Comparison of ENCODE assay signal across 9 cellular contexts in the genomic region with DNA sequence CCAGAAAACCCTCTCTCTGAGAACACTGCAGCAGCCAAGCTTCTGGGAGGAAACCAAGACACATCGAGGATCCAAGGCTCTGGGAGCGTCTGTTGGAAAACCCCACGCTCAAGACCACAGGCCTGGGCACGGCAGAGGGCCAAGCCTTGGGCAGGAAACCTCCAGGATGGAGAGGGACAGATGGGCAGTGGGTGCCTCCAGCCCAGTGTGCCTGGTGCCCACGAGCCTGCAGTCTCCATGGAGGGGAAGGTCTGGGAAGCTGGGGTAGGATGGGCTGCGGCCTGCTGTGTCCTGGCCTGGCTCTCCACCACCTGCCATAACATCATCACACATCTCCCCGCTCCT.
A peak's percentile ranks its signal among the peaks of the same experiment; 100 is the strongest.
DNase-seq lines count a peak whose midpoint lies in the region; ATAC-seq, FAIRE-seq and TF ChIP-seq lines count a peak whose summit lies in the region.
"Had no signal": no experiment of that assay in that cellular context is flagged by ENCODE, and none has a peak within 500 bp of the region (broad histone marks: within the 10 kb centered on the region; RNA-seq: fewer than 3 reads in every experiment).

No MANE protein-coding gene starts in this region.

- FAIRE-seq in endothelial cell of umbilical vein (lab: Jason Lieb, UNC): no peak
- FAIRE-seq: colon had no signal

- H3K9ac ChIP-seq in DND-41 (ENCODE audit: low read depth, low read length) (peak overlapping the region; percentile 72), endothelial cell of umbilical vein (replicated peaks; ENCODE audit: extremely low read depth, insufficient read depth, low read length) (no peak overlapping the region)

- H3K4me2 ChIP-seq in DND-41 (ENCODE audit: insufficient read depth, low read length) (peak overlapping the region; percentile 68), endothelial cell of umbilical vein (ENCODE audit: insufficient read depth, low read length) (no peak overlapping the region)

- ATAC-seq in DND-41 (ENCODE audit: insufficient read depth, low read depth) (peak; percentile 7), psoas muscle (no peak)

- H3K27ac ChIP-seq in DND-41 (ENCODE audit: low read length): peak overlapping the region; percentile 99
- H3K27ac ChIP-seq in RWPE1: peak overlapping the region; percentile 98
- peak overlapping the region; percentile 16 for H3K27ac ChIP-seq in endothelial cell of umbilical vein (ENCODE audit: insufficient read depth, low read depth, low read length)
- H3K27ac ChIP-seq in psoas muscle: peak overlapping the region; percentile 84

- H3K36me3 ChIP-seq in DND-41 (ENCODE audit: insufficient read depth, low read length) (peaks cover 63% of the 10 kb centered on the region), endothelial cell of umbilical vein (ENCODE audit: control insufficient read depth in 2 of 2, extremely low read depth in 1 of 2, insufficient read depth in 2 of 2, low read length in 2 of 2) (no peaks in the 10 kb centered on the region), psoas muscle (ENCODE audit: insufficient read depth in 1 of 2, low read depth in 1 of 2) (no peaks in the 10 kb centered on the region)

- dilution Hi-C loops in endothelial cell of umbilical vein (cut with MboI; ENCODE audit: extremely low pct_ligation_motif_present, low sequenced_read_pairs): no loop called here

- CTCF ChIA-PET in RWPE1 (lab: Yijun Ruan, JAX): interaction anchor here (0.6 to 2.3 kb wide), 8 partner anchors 16 to 996 kb away, joined by 3 to 6 read pairs (median 4); no protein-coding TSS in a partner anchor
- CTCF ChIA-PET in endothelial cell of umbilical vein (lab: Charles Lee): interaction anchor here (1.0 to 4.4 kb wide), 10 partner anchors 9 to 97 kb away, joined by 3 to 50 read pairs (median 5); no protein-coding TSS in a partner anchor

- H3K9me3 ChIP-seq in DND-41 (ENCODE audit: insufficient read depth, low read length, severe bottlenecking) (no peaks in the 10 kb centered on the region), endothelial cell of umbilical vein (replicated peaks; ENCODE audit: control insufficient read depth, insufficient read depth, low read length) (no peaks in the 10 kb centered on the region), psoas muscle (no peaks in the 10 kb centered on the region)

- TF ChIP-seq CTCF in DND-41 (IDR thresholded peaks at IDR 0.05; ENCODE audit: borderline replicate concordance, extremely low read depth, low read length, poor library complexity, severe bottlenecking): no peak
- TF ChIP-seq CTCF in RWPE1 (conservative IDR thresholded peaks at IDR 0.05; ENCODE audit: low read depth): no peak
- no peak for TF ChIP-seq CTCF in endothelial cell of umbilical vein (IDR thresholded peaks at IDR 0.05; ENCODE audit: extremely low read depth in 1 of 2, insufficient read depth in 1 of 2, low read depth in 1 of 2, low read length in 2 of 2)
- no peak for TF ChIP-seq CTCF in psoas muscle (IDR thresholded peaks at IDR 0.05)

- H3K27me3 ChIP-seq in DND-41 (ENCODE audit: insufficient read depth, low read length, poor library complexity): no peaks in the 10 kb centered on the region
- H3K27me3 ChIP-seq in endothelial cell of umbilical vein (ENCODE audit: control insufficient read depth in 2 of 2, insufficient read depth in 2 of 2, low read length in 2 of 2): no peaks in the 10 kb centered on the region
- no peaks in the 10 kb centered on the region for H3K27me3 ChIP-seq in psoas muscle (ENCODE audit: insufficient read depth in 3 of 3, low read length in 2 of 3)

- peaks cover 99% of the 10 kb centered on the region for H3K4me1 ChIP-seq in DND-41 (ENCODE audit: insufficient read depth, low read length)
- H3K4me1 ChIP-seq in endothelial cell of umbilical vein (ENCODE audit: control insufficient read depth, extremely low read depth, insufficient read depth, low read length): peaks cover 35% of the 10 kb centered on the region
- H3K4me1 ChIP-seq in psoas muscle: peaks cover 85% of the 10 kb centered on the region

- POLR2A ChIA-PET in RWPE1 (lab: Yijun Ruan, JAX; ENCODE audit: low non-redundant PET): no interaction called here
- POLR2A ChIA-PET in endothelial cell of umbilical vein (lab: Charles Lee): interaction anchor here (1.6 kb wide), 1 partner anchor 65 kb away, joined by 3 read pairs; no protein-coding TSS in a partner anchor

- no TSS peak for BruUV-seq in endothelial cell of umbilical vein (replicated peaks; lab: Mats Ljungman, UMichigan)

- intact Hi-C loops in endothelial cell of umbilical vein (cut with micrococcal nuclease): loop anchor here (5.0 to 10.0 kb wide), 2 partner anchors 36 to 157 kb away; a partner anchor contains a TSS
- intact Hi-C loops in psoas muscle (cut with DNase I): loop anchor here in 1 of 2 donors (5.0 kb wide), 1 partner anchor 89 kb away; no protein-coding TSS in a partner anchor

- no peak for TF ChIP-seq POLR2A in endothelial cell of umbilical vein (IDR thresholded peaks at IDR 0.05; ENCODE audit: low read depth, low read length)

- H3K79me2 ChIP-seq in DND-41 (ENCODE audit: insufficient read depth, low read length) (peaks cover 95% of the 10 kb centered on the region), endothelial cell of umbilical vein (ENCODE audit: control insufficient read depth, insufficient read depth, low read length) (peaks cover 5% of the 10 kb centered on the region)

- no peaks in the 10 kb centered on the region for H3K9me1 ChIP-seq in endothelial cell of umbilical vein (replicated peaks; ENCODE audit: control insufficient read depth, extremely low read depth, insufficient read depth, low read length)

- WGBS in psoas muscle, 3 donors: 31 to 45% (median 38%) methylated on average over 6 to 7 of the region's 7 CpGs

- H3K4me3 ChIP-seq in DND-41 (ENCODE audit: low read depth in 1 of 2, low read length in 2 of 2) (peak overlapping the region in 1 of 2 experiments; percentile 53; a peak in 2 of 4 replicates), endothelial cell of umbilical vein (replicated peaks in 1 of 3; ENCODE audit: insufficient read depth in 1 of 3, low read depth in 1 of 3, low read length in 3 of 3) (no peak overlapping the region), psoas muscle (no peak overlapping the region)

- peaks cover 4% of the 10 kb centered on the region; the same call in 1 of the 2 replicates for H4K20me1 ChIP-seq in DND-41 (ENCODE audit: insufficient read depth, low read length)
- H4K20me1 ChIP-seq in endothelial cell of umbilical vein (replicated peaks; ENCODE audit: control insufficient read depth, extremely low read depth, insufficient read depth, low read length): no peaks in the 10 kb centered on the region

- H2AFZ ChIP-seq in DND-41 (ENCODE audit: low read depth, low read length) (peak overlapping the region; percentile 27; the same call in 1 of the 2 replicates), endothelial cell of umbilical vein (ENCODE audit: low read depth, low read length) (no peak overlapping the region)

- no peak for DNase-seq in DND-41
- DNase-seq in RWPE1 (ENCODE audit: low spot score): no peak
- DNase-seq in endothelial cell of umbilical vein (ENCODE audit: low read depth, low spot score): no peak
- DNase-seq in psoas muscle: no peak
- no peak for DNase-seq in AG20443 (ENCODE audit: low spot score)
- DNase-seq in HUDEP-2 (lab: John Stamatoyannopoulos, UW; ENCODE audit: unreplicated experiment in 76 of 76): no peak
- no peak for DNase-seq in cerebellar nuclear complex (lab: John Stamatoyannopoulos, UW)
- no peak for DNase-seq in cerebellar cortex (ENCODE audit: low spot score)

TF ChIP-seq in endothelial cell of umbilical vein, 7 proteins besides CTCF, POLR2A, EP300 and RAD21:
- TF ChIP-seq, protein P1, sequence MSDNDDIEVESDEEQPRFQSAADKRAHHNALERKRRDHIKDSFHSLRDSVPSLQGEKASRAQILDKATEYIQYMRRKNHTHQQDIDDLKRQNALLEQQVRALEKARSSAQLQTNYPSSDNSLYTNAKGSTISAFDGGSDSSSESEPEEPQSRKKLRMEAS (IDR thresholded peaks at IDR 0.05; ENCODE audit: insufficient read depth, insufficient read length): no peak
- TF ChIP-seq EZH2 (IDR thresholded peaks at IDR 0.05; ENCODE audit: borderline replicate concordance, low read depth, low read length, severe bottlenecking): no peak
- TF ChIP-seq POLR2AphosphoS5 (IDR thresholded peaks at IDR 0.05; ENCODE audit: insufficient read depth, low read depth, low read length): no peak
- no peak for TF ChIP-seq GATA2 (IDR thresholded peaks at IDR 0.05; ENCODE audit: insufficient read depth, insufficient read length, low read depth, low read length)
- no peak for TF ChIP-seq FOS (IDR thresholded peaks at IDR 0.05; ENCODE audit: borderline replicate concordance, insufficient read depth, low read length)
- TF ChIP-seq MYC (IDR thresholded peaks at IDR 0.05; ENCODE audit: low read depth, low read length): no peak
- no peak for TF ChIP-seq JUN (IDR thresholded peaks at IDR 0.05; ENCODE audit: borderline replicate concordance, insufficient read depth, insufficient read length, low read depth)

Comparison
In these comparisons a context has a peak if more than half of its experiments do, and no peak if none do; other contexts are left out.
1. H3K27ac ChIP-seq: peak in every context shown above with its lines; median percentile 99 in DND-41; 98 in RWPE1; 84 in psoas muscle; 16 in endothelial cell of umbilical vein.